In genomic region chr19:57946316-57946715, GRCh38 we compare ENCODE assay signal across 9 cellular contexts. TPM values are rescaled to one million over a fixed set of nuclear protein-coding genes. Genes with fewer than 3 reads are reported as not detected.
DNase-seq lines count a peak whose midpoint lies in the region; ATAC-seq and TF ChIP-seq lines count a peak whose summit lies in the region.
"Had no signal": no experiment of that assay in that cellular context is flagged by ENCODE, and none has a peak within 500 bp of the region (broad histone marks: within the 10 kb centered on the region; RNA-seq: fewer than 3 reads in every experiment).

No MANE protein-coding gene starts in this region.

- H3K4me1 Mint-ChIP-seq in activated T-cell treated with anti-CD3 and anti-CD28 coated beads, Interleukin-2, amount 50 U/mL, for 4 hours (ENCODE audit: low read depth), result peaks cover 16% of the 10 kb centered on the region
- H3K4me1 Mint-ChIP-seq in activated CD4-positive, alpha-beta memory T cell treated with anti-CD3 and anti-CD28 coated beads, Interleukin-2, amount 10 ng/mL, durations not matched to agents 7 days and 5 days, result peaks cover 20% of the 10 kb centered on the region
- peaks cover 13% of the 10 kb centered on the region for H3K4me1 Mint-ChIP-seq in stimulated activated naive CD8-positive, alpha-beta T cell treated with anti-CD3 and anti-CD28 coated beads, Interleukin-15, amount 100 ng/mL, for 72 hours

- peaks cover 2 to 27% (median 9%) of the 10 kb centered on the region in 3 donors for H3K4me1 ChIP-seq in gastroesophageal sphincter

- H3K27ac ChIP-seq in gastroesophageal sphincter, result no peak overlapping the region

- no peak for TF ChIP-seq EP300 in gastroesophageal sphincter (IDR thresholded peaks at IDR 0.05)

- peaks cover 52% of the 10 kb centered on the region for H3K36me3 Mint-ChIP-seq in activated T-cell treated with anti-CD3 and anti-CD28 coated beads, Interleukin-2, amount 50 U/mL, for 4 hours (ENCODE audit: insufficient read depth)
- peaks cover 59% of the 10 kb centered on the region for H3K36me3 Mint-ChIP-seq in activated CD4-positive, alpha-beta memory T cell treated with anti-CD3 and anti-CD28 coated beads, Interleukin-2, amount 10 ng/mL, durations not matched to agents 7 days and 5 days (ENCODE audit: low read depth)

- WGBS in gastroesophageal sphincter (ENCODE audit: low coverage in 1 of 2), 2 donors, result 58 to 82% methylated on average over 2 of the region's 2 CpGs

- no peak for DNase-seq in activated T-cell treated with anti-CD3 and anti-CD28 coated beads, Interleukin-2, amount 50 U/mL, for 4 hours
- DNase-seq in activated T-cell treated with anti-CD3 and anti-CD28 coated beads, Interleukin-2, amount 50 U/mL, for 48 hours, result no peak
- DNase-seq in activated CD4-positive, alpha-beta memory T cell treated with anti-CD3 and anti-CD28 coated beads, Interleukin-2, amount 10 ng/mL, durations not matched to agents 7 days and 5 days, result no peak
- no peak for DNase-seq in stimulated activated naive CD8-positive, alpha-beta T cell treated with anti-CD3 and anti-CD28 coated beads, Interleukin-15, amount 100 ng/mL, for 72 hours
- DNase-seq in midbrain (lab: John Stamatoyannopoulos, UW), result no peak

- H3K27me3 ChIP-seq in gastroesophageal sphincter, result no peaks in the 10 kb centered on the region

- peaks cover 2 to 47% of the 10 kb centered on the region in 2 donors for H3K36me3 ChIP-seq in gastroesophageal sphincter

- CTCF ChIA-PET in activated CD4-positive, alpha-beta memory T cell treated with anti-CD3 and anti-CD28 coated beads, Interleukin-2, amount 10 ng/mL, durations not matched to agents 7 days and 5 days (lab: Charles Lee), result no interaction called here

- no peaks in the 10 kb centered on the region for H3K27me3 Mint-ChIP-seq in activated T-cell treated with anti-CD3 and anti-CD28 coated beads, Interleukin-2, amount 50 U/mL, for 4 hours (ENCODE audit: low read depth)
- H3K27me3 Mint-ChIP-seq in activated CD4-positive, alpha-beta memory T cell treated with anti-CD3 and anti-CD28 coated beads, Interleukin-2, amount 10 ng/mL, durations not matched to agents 7 days and 5 days, result no peaks in the 10 kb centered on the region
- H3K27me3 Mint-ChIP-seq in stimulated activated naive CD8-positive, alpha-beta T cell treated with anti-CD3 and anti-CD28 coated beads, Interleukin-15, amount 100 ng/mL, for 72 hours, result no peaks in the 10 kb centered on the region

- no peak for TF ChIP-seq POLR2A in gastroesophageal sphincter (IDR thresholded peaks at IDR 0.05)

- POLR2A ChIA-PET in activated CD4-positive, alpha-beta memory T cell treated with anti-CD3 and anti-CD28 coated beads, Interleukin-2, amount 10 ng/mL, durations not matched to agents 7 days and 5 days (lab: Charles Lee), result no interaction called here

- H3K9me3 Mint-ChIP-seq in activated T-cell treated with anti-CD3 and anti-CD28 coated beads, Interleukin-2, amount 50 U/mL, for 4 hours, result peaks cover 50% of the 10 kb centered on the region
- peaks cover 60% of the 10 kb centered on the region for H3K9me3 Mint-ChIP-seq in activated CD4-positive, alpha-beta memory T cell treated with anti-CD3 and anti-CD28 coated beads, Interleukin-2, amount 10 ng/mL, durations not matched to agents 7 days and 5 days
- H3K9me3 Mint-ChIP-seq in stimulated activated naive CD8-positive, alpha-beta T cell treated with anti-CD3 and anti-CD28 coated beads, Interleukin-15, amount 100 ng/mL, for 72 hours, result peaks cover 46 to 67% of the 10 kb centered on the region in 2 donors

- H3K4me3 Mint-ChIP-seq in activated T-cell treated with anti-CD3 and anti-CD28 coated beads, Interleukin-2, amount 50 U/mL, for 4 hours, result peak overlapping the region; percentile 92
- peak overlapping the region; percentile 93 for H3K4me3 Mint-ChIP-seq in activated CD4-positive, alpha-beta memory T cell treated with anti-CD3 and anti-CD28 coated beads, Interleukin-2, amount 10 ng/mL, durations not matched to agents 7 days and 5 days
- peak overlapping the region; percentile 96 for H3K4me3 Mint-ChIP-seq in stimulated activated naive CD8-positive, alpha-beta T cell treated with anti-CD3 and anti-CD28 coated beads, Interleukin-15, amount 100 ng/mL, for 72 hours

- H3K27ac Mint-ChIP-seq in activated CD4-positive, alpha-beta memory T cell treated with anti-CD3 and anti-CD28 coated beads, Interleukin-2, amount 10 ng/mL, durations not matched to agents 7 days and 5 days, result no peak overlapping the region
- H3K27ac Mint-ChIP-seq in stimulated activated naive CD8-positive, alpha-beta T cell treated with anti-CD3 and anti-CD28 coated beads, Interleukin-15, amount 100 ng/mL, for 72 hours, result peak overlapping the region in 1 of 2 donors; percentile 82

- no peak for TF ChIP-seq CTCF in gastroesophageal sphincter (IDR thresholded peaks at IDR 0.05)

- H3K4me3 ChIP-seq in iPS-11a (ENCODE audit: low read depth, low read length), result peak overlapping the region; percentile 96
- H3K4me3 ChIP-seq in gastroesophageal sphincter, result peak overlapping the region in 1 of 2 donors; percentile 94

- no peak for ATAC-seq in activated T-cell treated with anti-CD3 and anti-CD28 coated beads, Interleukin-2, amount 50 U/mL, for 4 hours
- ATAC-seq in stimulated activated naive CD8-positive, alpha-beta T cell treated with anti-CD3 and anti-CD28 coated beads, Interleukin-15, amount 100 ng/mL, for 72 hours, result no peak
- no peak for ATAC-seq in gastroesophageal sphincter
- no peak for ATAC-seq in HG02642 (IDR thresholded peaks at IDR 0.05; ENCODE audit: poor library complexity, unreplicated experiment)

- H3K9me3 ChIP-seq in gastroesophageal sphincter, result peaks cover 0 to 72% (median 0%) of the 10 kb centered on the region in 3 donors

RNA-seq across cellular contexts. Expression of gene ZNF256, which starts 1.2 kb away (rescaled TPM):
- 1 to 10 TPM; 4.7 to 6.4 (median 5.2) TPM for total RNA-seq in activated T-cell treated with anti-CD3 and anti-CD28 coated beads, Interleukin-2, amount 50 U/mL, for 4 hours
- 1 to 10 TPM; 5.8 to 6.1 TPM for total RNA-seq in activated CD4-positive, alpha-beta memory T cell treated with anti-CD3 and anti-CD28 coated beads, Interleukin-2, amount 10 ng/mL, durations not matched to agents 7 days and 5 days
- 1 to 10 TPM; 4.2 to 8.6 (median 5.2) TPM for total RNA-seq in gastroesophageal sphincter

RNA-seq across cellular contexts. Expression of gene ZNF418, which starts 11.1 kb away (rescaled TPM):
- 1 to 10 TPM; 1.5 to 1.8 (median 1.8) TPM for total RNA-seq in activated T-cell treated with anti-CD3 and anti-CD28 coated beads, Interleukin-2, amount 50 U/mL, for 4 hours
- 1 to 10 TPM; 3.0 to 3.7 TPM for total RNA-seq in activated CD4-positive, alpha-beta memory T cell treated with anti-CD3 and anti-CD28 coated beads, Interleukin-2, amount 10 ng/mL, durations not matched to agents 7 days and 5 days
- 10 to 100 TPM; 10.4 to 28.5 (median 13.9) TPM for total RNA-seq in gastroesophageal sphincter

RNA-seq across cellular contexts. Expression of gene C19orf18, which starts 28.0 kb away (rescaled TPM):
- not detected for total RNA-seq in activated T-cell treated with anti-CD3 and anti-CD28 coated beads, Interleukin-2, amount 50 U/mL, for 4 hours
- under 1 TPM in 1 of 2 experiments, not detected in 1; 0.40 TPM for total RNA-seq in activated CD4-positive, alpha-beta memory T cell treated with anti-CD3 and anti-CD28 coated beads, Interleukin-2, amount 10 ng/mL, durations not matched to agents 7 days and 5 days
- 1 to 10 TPM in 1 of 4 donors, not detected in 3; 4.8 TPM for total RNA-seq in gastroesophageal sphincter
- total RNA-seq: LHCN-M2 had no signal

RNA-seq across cellular contexts. Expression of gene ZNF417, which starts 29.9 kb away (rescaled TPM):
- total RNA-seq in activated T-cell treated with anti-CD3 and anti-CD28 coated beads, Interleukin-2, amount 50 U/mL, for 4 hours, result 1 to 10 TPM; 4.7 to 6.8 (median 6.0) TPM
- total RNA-seq in activated CD4-positive, alpha-beta memory T cell treated with anti-CD3 and anti-CD28 coated beads, Interleukin-2, amount 10 ng/mL, durations not matched to agents 7 days and 5 days, result 10 to 100 TPM; 16.7 to 20.1 TPM
- total RNA-seq in gastroesophageal sphincter, result 10 to 100 TPM; 13.9 to 29.3 (median 16.0) TPM

RNA-seq across cellular contexts. Expression of gene ZNF606, which starts 56.3 kb away (rescaled TPM):
- total RNA-seq in activated T-cell treated with anti-CD3 and anti-CD28 coated beads, Interleukin-2, amount 50 U/mL, for 4 hours, result 1 to 10 TPM; 3.1 to 4.2 (median 4.0) TPM
- total RNA-seq in activated CD4-positive, alpha-beta memory T cell treated with anti-CD3 and anti-CD28 coated beads, Interleukin-2, amount 10 ng/mL, durations not matched to agents 7 days and 5 days, result 1 to 10 TPM; 9.6 to 9.7 TPM
- total RNA-seq in gastroesophageal sphincter, result 10 to 100 TPM in 3 of 4 donors, 1 to 10 TPM in 1; 6.0 to 49.0 (median 18.8) TPM
